In genomic region chr5:466661-467310, GRCh38 we compare ENCODE assay signal across 18 cellular contexts. TPM values are rescaled to one million over a fixed set of nuclear protein-coding genes. Genes with fewer than 3 reads are reported as not detected.
DNase-seq lines count a peak whose midpoint lies in the region; ATAC-seq and TF ChIP-seq lines count a peak whose summit lies in the region.
"Had no signal": no experiment of that assay in that cellular context is flagged by ENCODE, and none has a peak within 500 bp of the region (broad histone marks: within the 10 kb centered on the region; RNA-seq: fewer than 3 reads in every experiment).

No MANE protein-coding gene starts in this region.

- H3K4me1 ChIP-seq in left ventricle myocardium inferior (peaks cover 13% of the 10 kb centered on the region), sigmoid colon (peaks cover 0 to 12% (median under 1%) of the 10 kb centered on the region in 4 donors)
- H3K4me1 ChIP-seq: testis had no signal

- H3K9me3 Mint-ChIP-seq in activated naive CD4-positive, alpha-beta T cell treated with anti-CD3 and anti-CD28 coated beads, Interleukin-2, amount 10 ng/mL, durations not matched to agents 7 days and 5 days, result no peaks in the 10 kb centered on the region
- no peaks in the 10 kb centered on the region for H3K9me3 Mint-ChIP-seq in activated naive CD4-positive, alpha-beta T cell treated with anti-CD3 and anti-CD28 coated beads for 36 hours
- H3K9me3 Mint-ChIP-seq: activated CD4-positive, alpha-beta T cell treated with anti-CD3 and anti-CD28 coated beads, Interleukin-2, amount 10 ng/mL, durations not matched to agents 24 days and 14 days; activated naive CD4-positive, alpha-beta T cell treated with anti-CD3 and anti-CD28 coated beads, Interleukin-2, amount 50 U/mL, for 72 hours; brain; neural progenitor cell had no signal

- TF ChIP-seq POLR2A in sigmoid colon (IDR thresholded peaks at IDR 0.05), result no peak

- H3K4me1 Mint-ChIP-seq in activated naive CD4-positive, alpha-beta T cell treated with anti-CD3 and anti-CD28 coated beads, Interleukin-2, amount 10 ng/mL, durations not matched to agents 7 days and 5 days, result peaks cover 37% of the 10 kb centered on the region
- peaks cover 50% of the 10 kb centered on the region for H3K4me1 Mint-ChIP-seq in activated naive CD4-positive, alpha-beta T cell treated with anti-CD3 and anti-CD28 coated beads for 36 hours (ENCODE audit: low read depth)

- POLR2A ChIA-PET in RWPE1 (lab: Yijun Ruan, JAX; ENCODE audit: low non-redundant PET), result no interaction called here

- WGBS in sigmoid colon, 2 donors, result 94 to 95% methylated on average over 30 of the region's 30 CpGs

- 0 out of 2 replicates have a peak overlapping the region, but pooled peaks have one; percentile 4 for H3K27ac ChIP-seq in RWPE1
- no peak overlapping the region for H3K27ac ChIP-seq in left ventricle myocardium inferior (replicated peaks)
- no peak overlapping the region for H3K27ac ChIP-seq in sigmoid colon
- H3K27ac ChIP-seq: neural progenitor cell, testis had no signal

- CTCF ChIA-PET in activated naive CD4-positive, alpha-beta T cell treated with anti-CD3 and anti-CD28 coated beads, Interleukin-2, amount 10 ng/mL, durations not matched to agents 7 days and 5 days (lab: Charles Lee), result no interaction called here
- CTCF ChIA-PET in activated naive CD4-positive, alpha-beta T cell treated with anti-CD3 and anti-CD28 coated beads for 36 hours (lab: Charles Lee), result no interaction called here
- CTCF ChIA-PET in RWPE1 (lab: Yijun Ruan, JAX), result no interaction called here

- H3K36me3 Mint-ChIP-seq in activated naive CD4-positive, alpha-beta T cell treated with anti-CD3 and anti-CD28 coated beads, Interleukin-2, amount 10 ng/mL, durations not matched to agents 7 days and 5 days, result peaks cover 38% of the 10 kb centered on the region
- H3K36me3 Mint-ChIP-seq in activated naive CD4-positive, alpha-beta T cell treated with anti-CD3 and anti-CD28 coated beads for 36 hours (ENCODE audit: low read depth), result peaks cover 32% of the 10 kb centered on the region

- ATAC-seq in GM18519 (IDR thresholded peaks at IDR 0.05; ENCODE audit: low FRiP score, unreplicated experiment), result no peak
- ATAC-seq in GM21576 (IDR thresholded peaks at IDR 0.05; ENCODE audit: unreplicated experiment), result no peak
- ATAC-seq: activated naive CD4-positive, alpha-beta T cell treated with anti-CD3 and anti-CD28 coated beads, Interleukin-2, amount 50 U/mL, for 72 hours had no signal

- peak; percentile 17 for DNase-seq in activated naive CD4-positive, alpha-beta T cell treated with anti-CD3 and anti-CD28 coated beads, Interleukin-2, amount 10 ng/mL, durations not matched to agents 7 days and 5 days
- DNase-seq in activated naive CD4-positive, alpha-beta T cell treated with anti-CD3 and anti-CD28 coated beads for 36 hours, result no peak
- DNase-seq in RWPE1 (ENCODE audit: low spot score), result no peak
- peak; percentile 9 for DNase-seq in left ventricle myocardium inferior
- DNase-seq in sigmoid colon, result peak; percentile 54
- DNase-seq in NCI-H1417 treated with DMSO at 0.1 percent for 48 hours (lab: John Stamatoyannopoulos, UW), result no peak
- DNase-seq: activated CD4-positive, alpha-beta T cell treated with anti-CD3 and anti-CD28 coated beads, Interleukin-2, amount 10 ng/mL, durations not matched to agents 24 days and 14 days; C1 segment of cervical spinal cord; NCI-H1105; NCI-H2081 treated with DMSO at 0.1 percent for 48 hours; NCI-H446 treated with DMSO at 0.1 percent for 48 hours; RPMI8226; testis had no signal

- H3K4me3 ChIP-seq in left ventricle myocardium inferior (no peak overlapping the region), sigmoid colon (no peak overlapping the region)
- H3K4me3 ChIP-seq: neural progenitor cell, testis had no signal

- TF ChIP-seq EP300 in sigmoid colon (IDR thresholded peaks at IDR 0.05), result no peak

- no peak overlapping the region for H3K4me3 Mint-ChIP-seq in activated naive CD4-positive, alpha-beta T cell treated with anti-CD3 and anti-CD28 coated beads, Interleukin-2, amount 10 ng/mL, durations not matched to agents 7 days and 5 days
- H3K4me3 Mint-ChIP-seq in activated naive CD4-positive, alpha-beta T cell treated with anti-CD3 and anti-CD28 coated beads for 36 hours, result no peak overlapping the region
- H3K4me3 Mint-ChIP-seq: activated CD4-positive, alpha-beta T cell treated with anti-CD3 and anti-CD28 coated beads, Interleukin-2, amount 10 ng/mL, durations not matched to agents 24 days and 14 days; brain; neural progenitor cell had no signal

- intact Hi-C loops in activated naive CD4-positive, alpha-beta T cell treated with anti-CD3 and anti-CD28 coated beads for 36 hours (cut with micrococcal nuclease), result no loop called here
- intact Hi-C loops in left ventricle myocardium inferior (cut with micrococcal nuclease), result no loop called here
- intact Hi-C loops in sigmoid colon (cut with DNase I), result no loop called here

- no peak overlapping the region for H3K27ac Mint-ChIP-seq in activated naive CD4-positive, alpha-beta T cell treated with anti-CD3 and anti-CD28 coated beads, Interleukin-2, amount 10 ng/mL, durations not matched to agents 7 days and 5 days
- no peak overlapping the region for H3K27ac Mint-ChIP-seq in activated naive CD4-positive, alpha-beta T cell treated with anti-CD3 and anti-CD28 coated beads for 36 hours
- H3K27ac Mint-ChIP-seq: brain, neural progenitor cell had no signal

- H3K36me3 ChIP-seq in left ventricle myocardium inferior, result peaks cover 66% of the 10 kb centered on the region
- H3K36me3 ChIP-seq in sigmoid colon, result peaks cover 5 to 59% (median 36%) of the 10 kb centered on the region in 4 donors
- H3K36me3 ChIP-seq: neural progenitor cell had no signal

- no peaks in the 10 kb centered on the region for H3K9me3 ChIP-seq in left ventricle myocardium inferior (replicated peaks)
- no peaks in the 10 kb centered on the region for H3K9me3 ChIP-seq in sigmoid colon
- H3K9me3 ChIP-seq: testis had no signal

- H3K27me3 ChIP-seq in left ventricle myocardium inferior (ENCODE audit: low read depth) (no peaks in the 10 kb centered on the region), sigmoid colon (no peaks in the 10 kb centered on the region)
- H3K27me3 ChIP-seq: neural progenitor cell, testis had no signal

- TF ChIP-seq CTCF in RWPE1 (conservative IDR thresholded peaks at IDR 0.05; ENCODE audit: low read depth) (no peak), left ventricle myocardium inferior (IDR thresholded peaks at IDR 0.05; ENCODE audit: borderline replicate concordance) (no peak), sigmoid colon (IDR thresholded peaks at IDR 0.05) (no peak)

- H3K27me3 Mint-ChIP-seq in activated naive CD4-positive, alpha-beta T cell treated with anti-CD3 and anti-CD28 coated beads, Interleukin-2, amount 10 ng/mL, durations not matched to agents 7 days and 5 days, result no peaks in the 10 kb centered on the region
- no peaks in the 10 kb centered on the region for H3K27me3 Mint-ChIP-seq in activated naive CD4-positive, alpha-beta T cell treated with anti-CD3 and anti-CD28 coated beads for 36 hours (ENCODE audit: low read depth)
- H3K27me3 Mint-ChIP-seq: activated CD4-positive, alpha-beta T cell treated with anti-CD3 and anti-CD28 coated beads, Interleukin-2, amount 10 ng/mL, durations not matched to agents 24 days and 14 days; brain had no signal

RNA-seq across cellular contexts. Expression of gene EXOC3, which starts 23.8 kb away (rescaled TPM):
- total RNA-seq in activated naive CD4-positive, alpha-beta T cell treated with anti-CD3 and anti-CD28 coated beads for 36 hours, result 10 to 100 TPM; 41.6 to 41.7 TPM
- total RNA-seq in left ventricle myocardium inferior (46.2 TPM), sigmoid colon (10 to 100 TPM; 45.7 to 68.7 (median 48.5) TPM)
- 10 to 100 TPM; 18.6 to 60.9 (median 36.1) TPM for polyA plus RNA-seq in sigmoid colon

RNA-seq across cellular contexts. Expression of gene SLC9A3, which starts 57.5 kb away (rescaled TPM):
- 1 to 10 TPM; 1.6 to 2.3 TPM for total RNA-seq in activated naive CD4-positive, alpha-beta T cell treated with anti-CD3 and anti-CD28 coated beads for 36 hours
- 0.91 TPM for total RNA-seq in left ventricle myocardium inferior
- 1 to 10 TPM in 3 of 4 donors, under 1 TPM in 1; 0.83 to 2.5 (median 2.4) TPM for total RNA-seq in sigmoid colon
- 10 to 100 TPM; 12.0 to 51.3 (median 19.9) TPM for polyA plus RNA-seq in sigmoid colon

Comparison
In these comparisons a context has a peak if more than half of its experiments do, and no peak if none do; other contexts are left out.
1. DNase-seq: peak in activated naive CD4-positive, alpha-beta T cell treated with anti-CD3 and anti-CD28 coated beads, Interleukin-2, amount 10 ng/mL, durations not matched to agents 7 days and 5 days (single experiment), left ventricle myocardium inferior (single experiment) and sigmoid colon (single experiment); none in activated naive CD4-positive, alpha-beta T cell treated with anti-CD3 and anti-CD28 coated beads for 36 hours (single experiment), RWPE1 (single experiment) and NCI-H1417 treated with DMSO at 0.1 percent for 48 hours (single experiment).